In genomic region chr2:181680055-181680936, GRCh38 we compare ENCODE assay signal across 9 cellular contexts. TPM values are rescaled to one million over a fixed set of nuclear protein-coding genes. Genes with fewer than 3 reads are reported as not detected.
DNase-seq lines count a peak whose midpoint lies in the region; ATAC-seq and TF ChIP-seq lines count a peak whose summit lies in the region.
"Had no signal": no experiment of that assay in that cellular context is flagged by ENCODE, and none has a peak within 500 bp of the region (broad histone marks: within the 10 kb centered on the region; RNA-seq: fewer than 3 reads in every experiment).

Gene NEUROD1, minus strand, starts transcription at chr2:181680517. Its CDS starts 1,657 bp downstream, at chr2:181678860.

- peaks cover 86% of the 10 kb centered on the region for H3K27me3 Mint-ChIP-seq in activated CD8-positive, alpha-beta memory T cell treated with anti-CD3 and anti-CD28 coated beads, Interleukin-2, amount 10 ng/mL, durations not matched to agents 7 days and 5 days

- no peaks in the 10 kb centered on the region for H3K79me2 ChIP-seq in fibroblast of lung (ENCODE audit: control insufficient read depth, insufficient read depth, low read length)

- peaks cover 45% of the 10 kb centered on the region for H3K4me1 Mint-ChIP-seq in activated CD8-positive, alpha-beta memory T cell treated with anti-CD3 and anti-CD28 coated beads, Interleukin-2, amount 10 ng/mL, durations not matched to agents 7 days and 5 days

- H3K9me3 Mint-ChIP-seq in activated CD8-positive, alpha-beta memory T cell treated with anti-CD3 and anti-CD28 coated beads, Interleukin-2, amount 10 ng/mL, durations not matched to agents 7 days and 5 days (ENCODE audit: low read depth), result peaks cover 2% of the 10 kb centered on the region

- H3K4me3 ChIP-seq in fibroblast of lung (replicated peaks in 1 of 4; ENCODE audit: control extremely low read depth in 1 of 4, insufficient read depth in 1 of 4, low read depth in 3 of 4, low read length in 4 of 4), result peak within 1 kb of the TSS in 3 of 4 experiments; percentile 4 to 27 (median 17)
- H3K4me3 ChIP-seq: SJSA1 had no signal

- peak within 1 kb of the TSS; percentile 51 for H3K4me3 Mint-ChIP-seq in activated CD8-positive, alpha-beta memory T cell treated with anti-CD3 and anti-CD28 coated beads, Interleukin-2, amount 10 ng/mL, durations not matched to agents 7 days and 5 days

- H3K36me3 ChIP-seq in fibroblast of lung (ENCODE audit: control insufficient read depth, insufficient read depth, low read length), result no peaks in the 10 kb centered on the region
- H3K36me3 ChIP-seq: SJSA1 had no signal

- peaks cover 12% of the 10 kb centered on the region for H3K36me3 Mint-ChIP-seq in activated CD8-positive, alpha-beta memory T cell treated with anti-CD3 and anti-CD28 coated beads, Interleukin-2, amount 10 ng/mL, durations not matched to agents 7 days and 5 days

- peaks cover 73% of the 10 kb centered on the region for H3K27me3 ChIP-seq in fibroblast of lung (ENCODE audit: control insufficient read depth, insufficient read depth, low read length)

- peak; percentile 37 for ATAC-seq in activated CD8-positive, alpha-beta memory T cell treated with anti-CD3 and anti-CD28 coated beads, Interleukin-2, amount 10 ng/mL, durations not matched to agents 7 days and 5 days
- ATAC-seq in stimulated activated naive CD8-positive, alpha-beta T cell treated with anti-CD3 and anti-CD28 coated beads, Interleukin-15, Interleukin-2, amounts not matched to agents 100 U/mL and 50 U/mL, for 24 hours, result no peak
- ATAC-seq in GM21786 (IDR thresholded peaks at IDR 0.05; ENCODE audit: unreplicated experiment), result no peak

- CTCF ChIA-PET in activated CD8-positive, alpha-beta memory T cell treated with anti-CD3 and anti-CD28 coated beads, Interleukin-2, amount 10 ng/mL, durations not matched to agents 7 days and 5 days (lab: Charles Lee), result interaction anchor here (0.5 kb wide), 1 partner anchor 24 kb away, joined by 3 read pairs; no protein-coding TSS in a partner anchor

- H3K9ac ChIP-seq in fibroblast of lung (ENCODE audit: insufficient read depth, low read length), result no peak within 1 kb of the TSS

- peak within 1 kb of the TSS; percentile 51 for H3K4me2 ChIP-seq in fibroblast of lung (ENCODE audit: extremely low read depth, insufficient read depth, low read length)

- DNase-seq in activated CD8-positive, alpha-beta memory T cell treated with anti-CD3 and anti-CD28 coated beads, Interleukin-2, amount 10 ng/mL, durations not matched to agents 7 days and 5 days, result no peak
- DNase-seq in activated CD8-positive, alpha-beta memory T cell treated with anti-CD3 and anti-CD28 coated beads, Interleukin-2, amount 50 U/mL, for 4 hours, result no peak
- DNase-seq in NCI-H82 (lab: John Stamatoyannopoulos, UW), result peak; percentile 100
- peak in 1 of 2 donors; percentile 6 for DNase-seq in fibroblast of lung (ENCODE audit: low read depth in 2 of 2)
- DNase-seq in stimulated activated naive CD8-positive, alpha-beta T cell treated with anti-CD3 and anti-CD28 coated beads, Interleukin-15, Interleukin-2, amounts not matched to agents 100 U/mL and 50 U/mL, for 24 hours, result peak; percentile 39
- DNase-seq in germinal center (ENCODE audit: low spot score), result no peak
- no peak for DNase-seq in foreskin melanocyte

- TF ChIP-seq CTCF in fibroblast of lung (conservative IDR thresholded peaks at IDR 0.05 in 1 of 2, IDR thresholded peaks at IDR 0.05 in 1 of 2; ENCODE audit: low read depth in 1 of 2, low read length in 2 of 2), result no peak

- no peak within 1 kb of the TSS for H2AFZ ChIP-seq in fibroblast of lung (ENCODE audit: low read length)

- H3K27ac Mint-ChIP-seq in activated CD8-positive, alpha-beta memory T cell treated with anti-CD3 and anti-CD28 coated beads, Interleukin-2, amount 10 ng/mL, durations not matched to agents 7 days and 5 days, result peak within 1 kb of the TSS; percentile 57

- H3K9me3 ChIP-seq in fibroblast of lung (ENCODE audit: control insufficient read depth, insufficient read depth, low read depth, low read length), result no peaks in the 10 kb centered on the region

- H3K27ac ChIP-seq in fibroblast of lung (ENCODE audit: insufficient read depth, low read length), result no peak within 1 kb of the TSS
- H3K27ac ChIP-seq: SJSA1 had no signal

- peaks cover 3% of the 10 kb centered on the region for H3K4me1 ChIP-seq in fibroblast of lung (ENCODE audit: control insufficient read depth, extremely low read depth, insufficient read depth, low read length)

- no peaks in the 10 kb centered on the region for H4K20me1 ChIP-seq in fibroblast of lung (ENCODE audit: control insufficient read depth, extremely low read depth, insufficient read depth, low read length)

RNA-seq across cellular contexts. Expression of gene NEUROD1, which starts in this region (rescaled TPM):
- not detected for total RNA-seq in activated CD8-positive, alpha-beta memory T cell treated with anti-CD3 and anti-CD28 coated beads, Interleukin-2, amount 10 ng/mL, durations not matched to agents 7 days and 5 days
- not detected in 2 replicates for total RNA-seq in fibroblast of lung
- not detected in 2 replicates for polyA plus RNA-seq in fibroblast of lung
- polyA plus RNA-seq in fibroblast of lung (2012), result not detected in 2 replicates
- not detected in 2 replicates for polyA minus RNA-seq in fibroblast of lung (ENCODE audit: low replicate concordance)
- total RNA-seq: SJSA1 had no signal

Comparison
In these comparisons a context has a peak if more than half of its experiments do, and no peak if none do; other contexts are left out.
1. Peak in ATAC-seq in activated CD8-positive, alpha-beta memory T cell treated with anti-CD3 and anti-CD28 coated beads, Interleukin-2, amount 10 ng/mL, durations not matched to agents 7 days and 5 days; RNA of the gene not detected or under 1 TPM.
2. DNase-seq: peak in NCI-H82 (single experiment) and stimulated activated naive CD8-positive, alpha-beta T cell treated with anti-CD3 and anti-CD28 coated beads, Interleukin-15, Interleukin-2, amounts not matched to agents 100 U/mL and 50 U/mL, for 24 hours (single experiment); none in activated CD8-positive, alpha-beta memory T cell treated with anti-CD3 and anti-CD28 coated beads, Interleukin-2, amount 10 ng/mL, durations not matched to agents 7 days and 5 days (single experiment), activated CD8-positive, alpha-beta memory T cell treated with anti-CD3 and anti-CD28 coated beads, Interleukin-2, amount 50 U/mL, for 4 hours (single experiment), germinal center (single experiment) and foreskin melanocyte (single experiment).